Comparison of ENCODE assay signal across 7 cellular contexts in the genomic region with DNA sequence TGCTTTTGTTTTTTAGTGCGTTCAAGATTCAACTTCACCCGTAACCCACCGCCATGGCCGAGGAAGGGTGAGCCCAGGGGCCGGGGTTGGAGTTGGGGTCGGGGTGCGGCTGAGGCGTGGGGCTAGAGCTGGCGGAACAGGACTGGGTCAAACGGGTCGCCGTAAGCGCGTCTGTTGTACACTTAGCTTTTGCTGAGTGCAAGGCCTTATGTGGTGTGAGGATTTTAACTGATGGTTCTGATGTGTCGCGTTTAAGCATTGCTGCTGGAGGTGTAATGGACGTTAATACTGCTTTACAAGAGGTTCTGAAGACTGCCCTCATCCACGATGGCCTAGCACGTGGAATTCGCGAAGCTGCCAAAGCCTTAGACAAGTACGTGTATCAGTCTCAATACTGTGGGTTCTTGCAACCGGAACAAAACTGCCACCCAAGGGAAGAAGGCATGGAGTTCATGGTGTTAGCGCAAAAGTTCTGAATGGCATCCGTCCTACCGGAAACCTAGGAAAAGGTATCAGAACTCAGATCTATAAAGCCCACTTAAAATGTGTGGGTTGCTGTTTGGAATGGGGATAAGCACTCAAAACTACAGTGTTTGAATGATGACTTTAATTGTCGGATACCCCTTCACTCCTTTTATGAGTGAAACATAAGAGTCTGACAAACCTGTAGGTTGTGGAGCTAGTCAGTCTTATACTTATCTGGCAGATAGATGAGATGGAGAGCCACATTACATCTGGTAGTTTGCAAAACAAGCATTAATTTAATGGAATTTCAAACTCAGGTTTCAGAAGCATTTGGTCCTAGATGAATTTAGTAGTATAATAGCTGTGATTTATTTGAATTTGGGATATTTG. TPM values are rescaled to one million over a fixed set of nuclear protein-coding genes. Genes with fewer than 3 reads are reported as not detected.
DNase-seq lines count a peak whose midpoint lies in the region; ATAC-seq, FAIRE-seq and TF ChIP-seq lines count a peak whose summit lies in the region.

No MANE protein-coding gene starts in this region.

- peak overlapping the region; percentile 48 to 71; a peak in 3 of 4 replicates for H3K27ac ChIP-seq in SK-N-SH (ENCODE audit: low read depth in 2 of 2, low read length in 1 of 2)

- H3K9me3 ChIP-seq in SK-N-SH, result no peaks in the 10 kb centered on the region
- H3K9me3 ChIP-seq in endocrine pancreas (ENCODE audit: control insufficient read depth, low read length), result no peaks in the 10 kb centered on the region

- peak overlapping the region; percentile 88 for H3K4me2 ChIP-seq in SK-N-SH

- no peak for TF ChIP-seq EP300 in SK-N-SH (IDR thresholded peaks at IDR 0.05; ENCODE audit: borderline replicate concordance in 1 of 2, low read depth in 1 of 2, low read length in 1 of 2)

- peak overlapping the region; percentile 96 for H3K4me3 Mint-ChIP-seq in nephron progenitor cell

- peak overlapping the region; percentile 95 for H3K9ac ChIP-seq in SK-N-SH
- peak overlapping the region; percentile 97 for H3K9ac ChIP-seq in endocrine pancreas (ENCODE audit: control insufficient read depth, insufficient read depth, low read length)

- TF ChIP-seq CTCF in SK-N-SH (IDR thresholded peaks at IDR 0.05) (no peak), nephron progenitor cell (IDR thresholded peaks at IDR 0.05) (no peak)

- H3K36me3 Mint-ChIP-seq in nephron progenitor cell (ENCODE audit: low read depth), result peaks cover 56% of the 10 kb centered on the region

- H4K20me1 ChIP-seq in SK-N-SH (ENCODE audit: insufficient read depth), result peaks cover 51% of the 10 kb centered on the region

- peaks cover 51% of the 10 kb centered on the region for H3F3A ChIP-seq in SK-N-SH (replicated peaks; ENCODE audit: insufficient read depth)

- no peak for FAIRE-seq in urothelium cell line (lab: Jason Lieb, UNC)

- peak overlapping the region; percentile 99 for H3K27ac Mint-ChIP-seq in nephron progenitor cell

- no peak for TF ChIP-seq RAD21 in SK-N-SH (IDR thresholded peaks at IDR 0.05; ENCODE audit: low read length)

- H3K4me3 ChIP-seq in SK-N-SH (ENCODE audit: low read depth in 2 of 2, low read length in 1 of 2) (peak overlapping the region; percentile 83 to 93), endocrine pancreas (ENCODE audit: control insufficient read depth, insufficient read depth, low read length) (peak overlapping the region; percentile 99)

- peaks cover 35 to 39% of the 10 kb centered on the region in 2 experiments for H3K36me3 ChIP-seq in SK-N-SH (replicated peaks in 1 of 2; ENCODE audit: control insufficient read depth in 1 of 2, insufficient read depth in 2 of 2, low read length in 1 of 2)
- peaks cover 4% of the 10 kb centered on the region for H3K36me3 ChIP-seq in endocrine pancreas (ENCODE audit: control insufficient read depth, insufficient read depth, low read length)

- peaks cover 55% of the 10 kb centered on the region for H3K4me1 Mint-ChIP-seq in nephron progenitor cell

- WGBS in SK-N-SH (ENCODE audit: low lambda C conversion rate), result 1% methylated on average over 14 of the region's 27 CpGs

- ATAC-seq in GM19023 (IDR thresholded peaks at IDR 0.05; ENCODE audit: unreplicated experiment), result peak; percentile 12
- ATAC-seq in HG02938 (IDR thresholded peaks at IDR 0.05; ENCODE audit: unreplicated experiment), result peak; percentile 10

- CTCF ChIA-PET in SK-N-SH (lab: Yijun Ruan, JAX), result interaction anchor here (0.7 to 3.5 kb wide), 8 partner anchors 8 to 698 kb away, joined by 3 to 18 read pairs (median 4); a partner anchor contains a TSS

- H3K9me3 Mint-ChIP-seq in nephron progenitor cell, result no peaks in the 10 kb centered on the region

- POLR2A ChIA-PET in SK-N-SH (lab: Yijun Ruan, JAX), result interaction anchor here (0.7 to 2.2 kb wide), 6 partner anchors 8 to 735 kb away, joined by 3 to 13 read pairs (median 4); a partner anchor contains a TSS

- peaks cover 13 to 21% of the 10 kb centered on the region in 2 experiments; a peak in 3 of 4 replicates for H3K4me1 ChIP-seq in SK-N-SH (ENCODE audit: control insufficient read depth in 1 of 2, insufficient read depth in 2 of 2, low read depth in 1 of 2, low read length in 1 of 2)
- peaks cover 16% of the 10 kb centered on the region for H3K4me1 ChIP-seq in endocrine pancreas (ENCODE audit: control insufficient read depth, insufficient read depth, low read length)

- H3K9me2 ChIP-seq in SK-N-SH, result no peaks in the 10 kb centered on the region

- peaks cover 33% of the 10 kb centered on the region for H3K79me2 ChIP-seq in SK-N-SH (ENCODE audit: insufficient read depth)

- H3K27me3 ChIP-seq in SK-N-SH (ENCODE audit: insufficient read depth) (peaks cover 12% of the 10 kb centered on the region; the same call in 1 of the 2 replicates), endocrine pancreas (ENCODE audit: control insufficient read depth, insufficient read depth, low read length) (no peaks in the 10 kb centered on the region)

- DNase-seq in SK-N-SH (no peak), nephron progenitor cell (no peak), cerebellar nuclear complex (lab: John Stamatoyannopoulos, UW) (no peak), urothelium cell line (ENCODE audit: low spot score) (no peak)

- H3K27me3 Mint-ChIP-seq in nephron progenitor cell (ENCODE audit: low read depth, poor library complexity), result peaks cover 9% of the 10 kb centered on the region

- no peak overlapping the region for H2AFZ ChIP-seq in SK-N-SH (ENCODE audit: low read depth)

TF ChIP-seq in SK-N-SH, 30 proteins besides CTCF, POLR2A, EP300 and RAD21:
- TF ChIP-seq SIN3A (IDR thresholded peaks at IDR 0.05; ENCODE audit: borderline replicate concordance, low read depth, low read length) (no peak), MXI1 (IDR thresholded peaks at IDR 0.05; ENCODE audit: low read depth, low read length) (peak; percentile 45; the same call in 1 of the 2 replicates)

RNA-seq across cellular contexts. Expression of a gene that starts 0.6 kb away (rescaled TPM):
- polyA plus RNA-seq in SK-N-SH (2012; rRNA removed), result 5,258 and 5,462 TPM in 2 replicates
- 5,646 and 5,854 TPM in 2 replicates for polyA plus RNA-seq in SK-N-SH (2012; cell fraction: cytosol; rRNA removed)
- 941 and 1,201 TPM in 2 replicates for polyA plus RNA-seq in SK-N-SH (2012; cell fraction: nucleus; rRNA removed)

RNA-seq across cellular contexts. Expression of a gene that starts 16.5 kb away (rescaled TPM):
- 1.2 and 1.5 TPM in 2 replicates for polyA plus RNA-seq in SK-N-SH (2012; rRNA removed)
- 1.3 and 2.0 TPM in 2 replicates for polyA plus RNA-seq in SK-N-SH (2012; cell fraction: cytosol; rRNA removed)
- 0.65 and 2.1 TPM in 2 replicates for polyA plus RNA-seq in SK-N-SH (2012; cell fraction: nucleus; rRNA removed)

RNA-seq across cellular contexts. Expression of a gene that starts 57.2 kb away (rescaled TPM):
- polyA plus RNA-seq in SK-N-SH (2012; rRNA removed), result not detected in 2 replicates
- polyA plus RNA-seq in SK-N-SH (2012; cell fraction: cytosol; rRNA removed), result not detected in 2 replicates
- not detected in 2 replicates for polyA plus RNA-seq in SK-N-SH (2012; cell fraction: nucleus; rRNA removed)
